In the genomic region with DNA sequence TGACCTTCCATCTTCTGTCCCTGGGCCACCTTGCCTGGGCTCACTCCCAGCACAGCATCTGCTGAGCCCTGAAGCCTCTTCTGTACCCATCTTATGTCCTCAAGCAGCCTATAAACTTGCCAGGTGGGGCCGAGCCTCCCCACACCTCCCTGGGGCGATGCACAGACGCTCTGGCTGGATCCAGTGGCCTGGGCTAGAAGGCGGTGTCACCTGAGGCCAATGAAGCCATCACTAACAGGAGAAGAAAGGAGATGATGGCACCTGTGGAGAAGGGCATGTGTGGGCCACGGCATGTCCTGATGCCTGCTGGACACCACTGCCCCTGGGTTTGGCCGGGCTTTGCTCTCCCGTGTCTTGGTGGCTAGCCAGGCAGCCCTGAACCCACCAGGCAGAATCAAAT, we compare ENCODE assay signal across 1 cellular context.
TF ChIP-seq lines count a peak whose summit lies in the region.

No MANE protein-coding gene starts in this region.

TF ChIP-seq in SK-N-SH, 30 proteins besides CTCF, POLR2A, EP300 and RAD21 (continued from another document):
- TF ChIP-seq RXRA (IDR thresholded peaks at IDR 0.05; ENCODE audit: borderline replicate concordance, low read depth) (no peak), ELF1 (IDR thresholded peaks at IDR 0.05) (no peak), YY1 (IDR thresholded peaks at IDR 0.05; ENCODE audit: low read depth) (no peak), SIN3A (IDR thresholded peaks at IDR 0.05; ENCODE audit: borderline replicate concordance, low read depth, low read length) (no peak)
- TF ChIP-seq, protein P1, sequence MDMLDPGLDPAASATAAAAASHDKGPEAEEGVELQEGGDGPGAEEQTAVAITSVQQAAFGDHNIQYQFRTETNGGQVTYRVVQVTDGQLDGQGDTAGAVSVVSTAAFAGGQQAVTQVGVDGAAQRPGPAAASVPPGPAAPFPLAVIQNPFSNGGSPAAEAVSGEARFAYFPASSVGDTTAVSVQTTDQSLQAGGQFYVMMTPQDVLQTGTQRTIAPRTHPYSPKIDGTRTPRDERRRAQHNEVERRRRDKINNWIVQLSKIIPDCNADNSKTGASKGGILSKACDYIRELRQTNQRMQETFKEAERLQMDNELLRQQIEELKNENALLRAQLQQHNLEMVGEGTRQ (IDR thresholded peaks at IDR 0.05; ENCODE audit: borderline replicate concordance, low read depth, low read length) = no peak
